Comparison of ENCODE assay signal across 1 cellular context in genomic region chr20:62852196-62852595, GRCh38.
TF ChIP-seq lines count a peak whose summit lies in the region.

No MANE protein-coding gene starts in this region.

TF ChIP-seq in K562, 482 proteins besides CTCF, POLR2A, EP300 and RAD21:
- no peak for TF ChIP-seq XRCC5 (IDR thresholded peaks at IDR 0.05; ENCODE audit: low read depth, low read length)
- TF ChIP-seq POLR2G (IDR thresholded peaks at IDR 0.05; ENCODE audit: low read depth, low read length), result 0 out of 2 replicates have a peak, but pooled peaks have one; percentile 28
